ENCODE assay signal across 18 cellular contexts in genomic region chr9:19113964-19114679, GRCh38. TPM values are rescaled to one million over a fixed set of nuclear protein-coding genes. Genes with fewer than 3 reads are reported as not detected.
DNase-seq lines count a peak whose midpoint lies in the region; ATAC-seq and TF ChIP-seq lines count a peak whose summit lies in the region.
"Had no signal": no experiment of that assay in that cellular context is flagged by ENCODE, and none has a peak within 500 bp of the region (broad histone marks: within the 10 kb centered on the region; RNA-seq: fewer than 3 reads in every experiment).

No MANE protein-coding gene starts in this region.

- no peak overlapping the region for H3K23ac ChIP-seq in IMR-90 (ENCODE audit: low read depth, low read length)

- no peak overlapping the region for H4K91ac ChIP-seq in IMR-90 (ENCODE audit: insufficient read depth, low read depth, low read length)

- H3K36me3 Mint-ChIP-seq in mesothelial cell of epicardium = peaks cover 42% of the 10 kb centered on the region
- peaks cover 6% of the 10 kb centered on the region for H3K36me3 Mint-ChIP-seq in MCF 10A (ENCODE audit: insufficient read depth, unreplicated experiment)

- H3K27me3 ChIP-seq in IMR-90 (ENCODE audit: control insufficient read depth, insufficient read depth, low read length) = no peaks in the 10 kb centered on the region
- H3K27me3 ChIP-seq: ovary, upper lobe of right lung had no signal

- H3K56ac ChIP-seq in IMR-90 (ENCODE audit: extremely low read depth, insufficient read depth, low read length) = no peak overlapping the region

- no peak for TF ChIP-seq RAD21 in IMR-90 (IDR thresholded peaks at IDR 0.05; ENCODE audit: low read length)

- WGBS in IMR-90 (ENCODE audit: extremely low coverage in 2 of 2, insufficient read length in 1 of 2), 2 experiments = 95% methylated on average over 3 of the region's 12 CpGs; no CpG with 5 or more reads in 1 of the 2 experiments

- BruUV-seq in IMR-90 (replicated peaks; lab: Mats Ljungman, UMichigan) (no TSS peak), MCF 10A (replicated peaks; lab: Mats Ljungman, UMichigan) (no TSS peak)

- no peak overlapping the region for H3K4me3 Mint-ChIP-seq in mesothelial cell of epicardium
- H3K4me3 Mint-ChIP-seq in MCF 10A (ENCODE audit: unreplicated experiment) = no peak overlapping the region
- H3K4me3 Mint-ChIP-seq: stimulated activated naive B cell treated with anti-CD40 and anti-IgM and Interleukin-4, amounts not matched to agents 10 μg/mL and 1 μg/mL and 100 μg/mL, for 72 hours had no signal

- H3K4me1 ChIP-seq in IMR-90 (ENCODE audit: control insufficient read depth, insufficient read depth, low read length) = peaks cover 4% of the 10 kb centered on the region; the same call in 1 of the 2 replicates
- H3K4me1 ChIP-seq: upper lobe of right lung had no signal

- no peak for ATAC-seq in IMR-90 (ENCODE audit: low read depth)
- ATAC-seq: mucosa of descending colon; stimulated activated naive B cell treated with anti-CD40 and anti-IgM and Interleukin-4, amounts not matched to agents 10 μg/mL and 1 μg/mL and 100 μg/mL, for 72 hours; upper lobe of right lung had no signal

- peaks cover 28% of the 10 kb centered on the region for H3K36me3 ChIP-seq in IMR-90 (ENCODE audit: control insufficient read depth, insufficient read depth, low read length)
- H3K36me3 ChIP-seq: ovary had no signal

- H3K18ac ChIP-seq in IMR-90 (ENCODE audit: low read depth, low read length) = no peak overlapping the region

- no peaks in the 10 kb centered on the region for H4K20me1 ChIP-seq in IMR-90 (ENCODE audit: insufficient read depth, low read length)

- H4K8ac ChIP-seq in IMR-90 (ENCODE audit: low read depth in 2 of 2, low read length in 2 of 2) = no peak overlapping the region

- H3K27ac ChIP-seq in IMR-90 (ENCODE audit: insufficient read depth, low read length) = no peak overlapping the region
- H3K27ac ChIP-seq: HL-60, ovary, upper lobe of right lung, VCaP had no signal

- H3K9me3 ChIP-seq in IMR-90 (ENCODE audit: control insufficient read depth, insufficient read depth, low read length) = no peaks in the 10 kb centered on the region
- H3K9me3 ChIP-seq: mucosa of descending colon, ovary, upper lobe of right lung had no signal

- H3K14ac ChIP-seq in IMR-90 (replicated peaks; ENCODE audit: low read depth, low read length) = no peak overlapping the region

- H3K4me1 Mint-ChIP-seq in mesothelial cell of epicardium (no peaks in the 10 kb centered on the region), MCF 10A (ENCODE audit: insufficient read depth, unreplicated experiment) (peaks cover 18% of the 10 kb centered on the region)
- H3K4me1 Mint-ChIP-seq: stimulated activated naive B cell treated with anti-CD40 and anti-IgM and Interleukin-4, amounts not matched to agents 10 μg/mL and 1 μg/mL and 100 μg/mL, for 72 hours had no signal

- no peak overlapping the region for H4K5ac ChIP-seq in IMR-90 (ENCODE audit: low read depth, low read length)

- H3K4me3 ChIP-seq in IMR-90 (ENCODE audit: insufficient read depth, low read depth, low read length) = no peak overlapping the region
- H3K4me3 ChIP-seq: mucosa of descending colon, ovary, upper lobe of right lung had no signal

- no peak for TF ChIP-seq CTCF in IMR-90 (conservative IDR thresholded peaks at IDR 0.05; ENCODE audit: low read depth, low read length)
- no peak for TF ChIP-seq CTCF in mesothelial cell of epicardium (IDR thresholded peaks at IDR 0.05; ENCODE audit: unreplicated experiment)
- TF ChIP-seq CTCF in MCF 10A (IDR thresholded peaks at IDR 0.05; ENCODE audit: unreplicated experiment) = no peak

- no peak overlapping the region for H2AK5ac ChIP-seq in IMR-90 (ENCODE audit: low read depth, low read length)

- no peak overlapping the region for H2BK20ac ChIP-seq in IMR-90 (ENCODE audit: low read depth, low read length)

- dilution Hi-C loops in IMR-90 (cut with HindIII; ENCODE audit: low sequenced_read_pairs, unreplicated experiment) = no loop called here

- H2AFZ ChIP-seq in IMR-90 (replicated peaks; ENCODE audit: low read length, poor library complexity) = no peak overlapping the region

- no peak overlapping the region for H2BK120ac ChIP-seq in IMR-90 (ENCODE audit: low read depth, low read length)

- H3K27me3 Mint-ChIP-seq in mesothelial cell of epicardium (ENCODE audit: low read depth) = no peaks in the 10 kb centered on the region
- H3K27me3 Mint-ChIP-seq in MCF 10A (ENCODE audit: insufficient read depth, unreplicated experiment) = no peaks in the 10 kb centered on the region
- H3K27me3 Mint-ChIP-seq: stimulated activated naive B cell treated with anti-CD40 and anti-IgM and Interleukin-4, amounts not matched to agents 10 μg/mL and 1 μg/mL and 100 μg/mL, for 72 hours had no signal

- H2BK5ac ChIP-seq in IMR-90 (ENCODE audit: low read depth, low read length, poor library complexity, severe bottlenecking) = peak overlapping the region; percentile 55

- H3K4me2 ChIP-seq in IMR-90 (ENCODE audit: low read depth, low read length) = no peak overlapping the region

- CTCF ChIA-PET in IMR-90 (lab: Yijun Ruan, JAX) (interaction anchor here (0.6 kb wide), 1 partner anchor 1888 kb away, joined by 3 read pairs; no protein-coding TSS in a partner anchor), HEK293T (lab: Yijun Ruan, JAX) (interaction anchor here (0.7 kb wide), 1 partner anchor 333 kb away, joined by 5 read pairs; no protein-coding TSS in a partner anchor), MCF 10A (lab: Yijun Ruan, JAX) (interaction anchor here (0.7 to 1.2 kb wide), 3 partner anchors 60 to 304 kb away, joined by 3 read pairs; no protein-coding TSS in a partner anchor)

- TF ChIP-seq POLR2A in IMR-90 (IDR thresholded peaks at IDR 0.05; ENCODE audit: low read depth, low read length) = no peak

- POLR2A ChIA-PET in IMR-90 (lab: Charles Lee; ENCODE audit: unreplicated experiment) = no interaction called here
- POLR2A ChIA-PET in HEK293T (lab: Yijun Ruan, JAX) = no interaction called here
- POLR2A ChIA-PET in MCF 10A (lab: Yijun Ruan, JAX) = interaction anchor here (0.9 to 1.2 kb wide), 3 partner anchors 9 to 117 kb away, joined by 3 to 5 read pairs (median 3); partner anchors contain the start of gene DENND4C

- peak overlapping the region; percentile 47 for H3K27ac Mint-ChIP-seq in mesothelial cell of epicardium
- H3K27ac Mint-ChIP-seq in MCF 10A (ENCODE audit: low read depth, unreplicated experiment) = no peak overlapping the region
- H3K27ac Mint-ChIP-seq: stimulated activated naive B cell treated with anti-CD40 and anti-IgM and Interleukin-4, amounts not matched to agents 10 μg/mL and 1 μg/mL and 100 μg/mL, for 72 hours had no signal

- DNase-seq in Caki2 (ENCODE audit: low read depth) (peak; percentile 35), IMR-90 (no peak), ecto neural progenitor cell (ENCODE audit: low spot score) (peak; percentile 18), mesothelial cell of epicardium (ENCODE audit: low spot score in 2 of 2, unreplicated experiment in 2 of 2) (no peak), KG1 (lab: John Stamatoyannopoulos, UW) (no peak), NCI-H1105 treated with DMSO at 0.1 percent for 48 hours (lab: John Stamatoyannopoulos, UW) (no peak), HEK293T (ENCODE audit: extremely low spot score) (no peak), MCF 10A (ENCODE audit: unreplicated experiment) (no peak)
- DNase-seq: activated gamma-delta T cell treated with Interleukin-2 at 50 U/mL for 16 hours; anterior cingulate cortex; mucosa of descending colon; NCI-H2081; ovary; RPMI8226; stimulated activated naive B cell treated with anti-CD40 and anti-IgM and Interleukin-4, amounts not matched to agents 10 μg/mL and 1 μg/mL and 100 μg/mL, for 72 hours; upper lobe of right lung had no signal

- H3K9ac ChIP-seq in IMR-90 (ENCODE audit: low read depth, low read length) = no peak overlapping the region

- intact Hi-C loops in IMR-90 (cut with micrococcal nuclease) = no loop called here
- intact Hi-C loops in MCF 10A (cut with micrococcal nuclease) = no loop called here

- no peaks in the 10 kb centered on the region for H3K9me3 Mint-ChIP-seq in mesothelial cell of epicardium
- H3K9me3 Mint-ChIP-seq in MCF 10A (ENCODE audit: unreplicated experiment) = no peaks in the 10 kb centered on the region
- H3K9me3 Mint-ChIP-seq: stimulated activated naive B cell treated with anti-CD40 and anti-IgM and Interleukin-4, amounts not matched to agents 10 μg/mL and 1 μg/mL and 100 μg/mL, for 72 hours had no signal

- H2BK15ac ChIP-seq in IMR-90 (ENCODE audit: low read depth, low read length) = no peak overlapping the region

- peaks cover 7% of the 10 kb centered on the region for H3K9me1 ChIP-seq in IMR-90 (ENCODE audit: insufficient read depth, low read length)

- in situ Hi-C loops in Caki2 (cut with HindIII; ENCODE audit: low pct_unique_long_range_greater_than_20kb, low sequenced_read_pairs) (no loop called here), IMR-90 (cut with MboI; ENCODE audit: low sequenced_read_pairs) (no loop called here)

- H3K79me1 ChIP-seq in IMR-90 (ENCODE audit: low read depth in 1 of 2, low read length in 2 of 2) = peaks cover 19 to 52% of the 10 kb centered on the region in 2 experiments

- H3K4ac ChIP-seq in IMR-90 (ENCODE audit: low read depth, low read length) = no peak overlapping the region

- H2AK9ac ChIP-seq in IMR-90 (replicated peaks; ENCODE audit: low read depth, low read length, poor library complexity) = no peak overlapping the region

TF ChIP-seq in IMR-90, 13 proteins besides CTCF, POLR2A, EP300 and RAD21 (continues in another document):
- TF ChIP-seq NFE2L2 (IDR thresholded peaks at IDR 0.05; ENCODE audit: low read depth, low read length) (no peak), RCOR1 (IDR thresholded peaks at IDR 0.05; ENCODE audit: insufficient replicate concordance, low read length) (no peak), MXI1 (IDR thresholded peaks at IDR 0.05; ENCODE audit: borderline replicate concordance, low read depth, low read length) (no peak)

TF ChIP-seq in HEK293T, 16 proteins besides CTCF, POLR2A, EP300 and RAD21 (continues in another document):
- TF ChIP-seq FOXA1 (IDR thresholded peaks at IDR 0.05) (no peak), TARDBP (IDR thresholded peaks at IDR 0.05) (no peak), L3MBTL2 (conservative IDR thresholded peaks at IDR 0.05) (no peak)

RNA-seq across cellular contexts. Expression of gene HAUS6, which starts 11.4 kb away (rescaled TPM):
- 16.7 and 17.0 TPM in 2 replicates for total RNA-seq in Caki2 (2014; rRNA removed; shearing (Covaris generic); ENCODE audit: low replicate concordance)
- 13.3 and 21.4 TPM in 2 replicates for total RNA-seq in IMR-90 (2012; rRNA removed)
- polyA plus RNA-seq in IMR-90 (2012; rRNA removed) = 5.1 and 5.8 TPM in 2 replicates
- 1.2 and 2.5 TPM in 2 replicates for polyA plus RNA-seq in IMR-90 (2012; cell fraction: cytosol; rRNA removed)
- 1.6 and 5.3 TPM in 2 replicates for polyA plus RNA-seq in IMR-90 (2012; cell fraction: nucleus; rRNA removed; ENCODE audit: low replicate concordance)
- 14.9 to 16.1 TPM (median 15.6 TPM) in 3 replicates for total RNA-seq in mesothelial cell of epicardium
- total RNA-seq in MCF 10A (2022) = 15.8 and 16.2 TPM in 2 replicates

RNA-seq across cellular contexts. Expression of gene PLIN2, which starts 13.2 kb away (rescaled TPM):
- 63.1 and 74.5 TPM in 2 replicates for total RNA-seq in Caki2 (2014; rRNA removed; shearing (Covaris generic); ENCODE audit: low replicate concordance)
- total RNA-seq in IMR-90 (2012; rRNA removed) (173 and 182 TPM in 2 replicates), mesothelial cell of epicardium (95.1 to 99.4 TPM (median 96.9 TPM) in 3 replicates), MCF 10A (2022) (not detected in 2 replicates)
- polyA plus RNA-seq in IMR-90 (2012; rRNA removed) = 112 and 123 TPM in 2 replicates
- 95.9 and 96.9 TPM in 2 replicates for polyA plus RNA-seq in IMR-90 (2012; cell fraction: cytosol; rRNA removed)
- polyA plus RNA-seq in IMR-90 (2012; cell fraction: nucleus; rRNA removed; ENCODE audit: low replicate concordance) = 41.1 and 51.2 TPM in 2 replicates

Comparison
In these comparisons a context has a peak if more than half of its experiments do, and no peak if none do; other contexts are left out.
1. DNase-seq: peak in Caki2 (single experiment) and ecto neural progenitor cell (single experiment); none in IMR-90 (single experiment), mesothelial cell of epicardium (0 of 2), KG1 (single experiment), NCI-H1105 treated with DMSO at 0.1 percent for 48 hours (single experiment), HEK293T (single experiment) and MCF 10A (single experiment).
2. RNA of gene PLIN2, which starts 13.2 kb away (total RNA-seq): 173 to 182 TPM in IMR-90, 95.1 to 99.4 TPM in mesothelial cell of epicardium and 63.1 to 74.5 TPM in Caki2; not detected in MCF 10A; every median in the first group is over 10 times any median in the second.